Comparison of ENCODE assay signal across 9 cellular contexts in the genomic region with DNA sequence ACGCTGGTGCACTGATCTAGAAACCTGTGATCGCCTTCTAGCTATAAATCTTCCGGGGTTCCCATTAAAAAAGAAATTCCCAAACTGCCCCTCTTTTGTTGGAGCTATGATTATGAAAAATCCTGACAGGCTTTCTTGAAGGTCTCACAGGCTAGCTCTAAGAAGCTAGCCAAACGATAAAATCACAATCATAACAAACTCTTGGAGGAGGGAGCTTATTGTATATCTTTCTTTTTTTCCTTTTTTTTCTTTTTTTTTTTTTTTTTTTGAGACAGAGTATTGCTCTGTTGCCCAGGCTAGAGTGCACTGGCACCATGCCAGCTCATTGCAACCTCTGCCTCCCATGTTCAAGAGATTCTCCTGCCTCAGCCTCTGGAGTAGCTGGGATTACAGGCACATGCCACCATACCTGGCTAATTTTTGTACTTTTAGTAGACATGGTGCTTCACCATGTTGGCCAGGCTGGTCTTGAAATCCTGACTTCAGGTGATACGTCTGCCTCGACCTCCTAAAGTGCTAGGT.
A peak's percentile ranks its signal among the peaks of the same experiment; 100 is the strongest.
DNase-seq lines count a peak whose midpoint lies in the region; ATAC-seq lines count a peak whose summit lies in the region.
"Had no signal": no experiment of that assay in that cellular context is flagged by ENCODE, and none has a peak within 500 bp of the region (broad histone marks: within the 10 kb centered on the region; RNA-seq: fewer than 3 reads in every experiment).

No MANE protein-coding gene starts in this region.

- CTCF ChIA-PET in activated CD4-positive, alpha-beta memory T cell treated with anti-CD3 and anti-CD28 coated beads, Interleukin-2, amount 10 ng/mL, durations not matched to agents 7 days and 5 days (lab: Charles Lee) = interaction anchor here (0.7 to 3.0 kb wide), 11 partner anchors 15 to 321 kb away, joined by 3 to 33 read pairs (median 4); no protein-coding TSS in a partner anchor

- intact Hi-C loops in left ventricle myocardium superior (cut with micrococcal nuclease) = no loop called here

- H3K36me3 Mint-ChIP-seq in activated CD4-positive, alpha-beta memory T cell treated with anti-CD3 and anti-CD28 coated beads, Interleukin-2, amount 10 ng/mL, durations not matched to agents 7 days and 5 days (ENCODE audit: low read depth) = peaks cover 8% of the 10 kb centered on the region
- H3K36me3 Mint-ChIP-seq: neural progenitor cell had no signal

- H3K9me3 Mint-ChIP-seq in activated CD4-positive, alpha-beta memory T cell treated with anti-CD3 and anti-CD28 coated beads, Interleukin-2, amount 10 ng/mL, durations not matched to agents 7 days and 5 days = no peaks in the 10 kb centered on the region
- H3K9me3 Mint-ChIP-seq: neural progenitor cell had no signal

- peak; percentile 12 for DNase-seq in NCI-H2171 (lab: John Stamatoyannopoulos, UW)
- no peak for DNase-seq in NCI-H2171 treated with DMSO at 0.1 percent for 48 hours (lab: John Stamatoyannopoulos, UW)
- no peak for DNase-seq in activated CD4-positive, alpha-beta memory T cell treated with anti-CD3 and anti-CD28 coated beads, Interleukin-2, amount 10 ng/mL, durations not matched to agents 7 days and 5 days
- peak; percentile 34 for DNase-seq in left ventricle myocardium superior
- no peak for DNase-seq in substantia nigra (lab: John Stamatoyannopoulos, UW)
- no peak for DNase-seq in AG08395 (ENCODE audit: low spot score)
- no peak for DNase-seq in stimulated activated CD4-positive, alpha-beta T cell treated with anti-CD3 and anti-CD28 coated beads, Interleukin-2, amount 100 ng/mL, for 24 hours

- H3K4me1 Mint-ChIP-seq in activated CD4-positive, alpha-beta memory T cell treated with anti-CD3 and anti-CD28 coated beads, Interleukin-2, amount 10 ng/mL, durations not matched to agents 7 days and 5 days = peaks cover 71% of the 10 kb centered on the region

- no peak for ATAC-seq in left ventricle myocardium superior
- ATAC-seq in GM21619 (IDR thresholded peaks at IDR 0.05; ENCODE audit: unreplicated experiment) = no peak

- peak overlapping the region; percentile 28 for H3K4me3 Mint-ChIP-seq in activated CD4-positive, alpha-beta memory T cell treated with anti-CD3 and anti-CD28 coated beads, Interleukin-2, amount 10 ng/mL, durations not matched to agents 7 days and 5 days
- H3K4me3 Mint-ChIP-seq: neural progenitor cell had no signal

- peaks cover 1% of the 10 kb centered on the region for H3K27me3 Mint-ChIP-seq in activated CD4-positive, alpha-beta memory T cell treated with anti-CD3 and anti-CD28 coated beads, Interleukin-2, amount 10 ng/mL, durations not matched to agents 7 days and 5 days

- H3K27ac Mint-ChIP-seq in activated CD4-positive, alpha-beta memory T cell treated with anti-CD3 and anti-CD28 coated beads, Interleukin-2, amount 10 ng/mL, durations not matched to agents 7 days and 5 days = peak overlapping the region; percentile 81
- H3K27ac Mint-ChIP-seq: neural progenitor cell had no signal

- POLR2A ChIA-PET in activated CD4-positive, alpha-beta memory T cell treated with anti-CD3 and anti-CD28 coated beads, Interleukin-2, amount 10 ng/mL, durations not matched to agents 7 days and 5 days (lab: Charles Lee) = interaction anchor here (0.7 to 3.6 kb wide), 14 partner anchors 9 to 348 kb away, joined by 3 to 26 read pairs (median 4); no protein-coding TSS in a partner anchor

- H3K27ac ChIP-seq in substantia nigra (ENCODE audit: low read depth, low read length, poor library complexity, severe bottlenecking) = peak overlapping the region; percentile 30
- H3K27ac ChIP-seq: neural progenitor cell had no signal

Comparison
In these comparisons a context has a peak if more than half of its experiments do, and no peak if none do; other contexts are left out.
1. DNase-seq: peak in NCI-H2171 (single experiment) and left ventricle myocardium superior (single experiment); none in NCI-H2171 treated with DMSO at 0.1 percent for 48 hours (single experiment), activated CD4-positive, alpha-beta memory T cell treated with anti-CD3 and anti-CD28 coated beads, Interleukin-2, amount 10 ng/mL, durations not matched to agents 7 days and 5 days (single experiment), substantia nigra (0 of 49), AG08395 (single experiment) and stimulated activated CD4-positive, alpha-beta T cell treated with anti-CD3 and anti-CD28 coated beads, Interleukin-2, amount 100 ng/mL, for 24 hours (0 of 2).